In genomic region chr21:35782667-35783066, GRCh38 we compare ENCODE assay signal across 40 cellular contexts.
"Had no signal": no experiment of that assay in that cellular context is flagged by ENCODE, and none has a peak within 500 bp of the region (broad histone marks: within the 10 kb centered on the region; RNA-seq: fewer than 3 reads in every experiment).

No MANE protein-coding gene starts in this region.

- H3K27ac Mint-ChIP-seq: activated naive CD4-positive, alpha-beta T cell treated with anti-CD3 and anti-CD28 coated beads for 36 hours; activated naive CD4-positive, alpha-beta T cell treated with anti-CD3 and anti-CD28 coated beads, Interleukin-2, amount 10 ng/mL, durations not matched to agents 7 days and 5 days; activated naive CD4-positive, alpha-beta T cell treated with anti-CD3 and anti-CD28 coated beads, Interleukin-2, amount 50 U/mL, for 24 hours; activated naive CD4-positive, alpha-beta T cell treated with anti-CD3 and anti-CD28 coated beads, Interleukin-2, amount 50 U/mL, for 72 hours; activated naive CD8-positive, alpha-beta T cell; activated naive CD8-positive, alpha-beta T cell treated with anti-CD3 and anti-CD28 coated beads for 36 hours; activated naive CD8-positive, alpha-beta T cell treated with anti-CD3 and anti-CD28 coated beads, Interleukin-2, amount 10 ng/mL, durations not matched to agents 7 days and 5 days; activated naive CD8-positive, alpha-beta T cell treated with anti-CD3 and anti-CD28 coated beads, Interleukin-2, amount 50 U/mL, for 24 hours; activated T-cell treated with anti-CD3 and anti-CD28 coated beads, Interleukin-2, amount 50 U/mL, for 24 hours; activated T-cell treated with anti-CD3 and anti-CD28 coated beads, Interleukin-2, amount 50 U/mL, for 72 hours; activated T-helper 1 cell treated with anti-CD3 and anti-CD28 coated beads, Interleukin-12 subunit alpha, Interleukin-12 subunit beta, Interleukin-2, Interleukin-4 antibody, amounts not matched to agents 30 ng/mL and 10 ng/mL and 1 ng/mL, durations not matched to agents 14 hours and 24 hours and 36 hours; activated T-helper 17 cell treated with anti-CD3 and anti-CD28 coated beads, Interleukin-2, amount 50 U/mL, for 72 hours; activated T-helper 2 cell treated with anti-CD3 and anti-CD28 coated beads, Interferon-gamma antibody, Interleukin-2, Interleukin-4, amounts not matched to agents 10 μg/mL and 5 μg/mL and 100 μg/mL, durations not matched to agents 14 hours and 24 hours and 36 hours; brain had no signal

- H3K4me1 ChIP-seq: adrenal gland, breast epithelium had no signal

- H3K9me3 ChIP-seq: adrenal gland, ascending aorta, body of pancreas, breast epithelium had no signal

- H3K9me3 Mint-ChIP-seq: activated naive CD4-positive, alpha-beta T cell treated with anti-CD3 and anti-CD28 coated beads for 36 hours; activated naive CD4-positive, alpha-beta T cell treated with anti-CD3 and anti-CD28 coated beads, Interleukin-2, amount 10 ng/mL, durations not matched to agents 7 days and 5 days; activated naive CD4-positive, alpha-beta T cell treated with anti-CD3 and anti-CD28 coated beads, Interleukin-2, amount 50 U/mL, for 24 hours; activated naive CD8-positive, alpha-beta T cell treated with anti-CD3 and anti-CD28 coated beads for 36 hours; activated naive CD8-positive, alpha-beta T cell treated with anti-CD3 and anti-CD28 coated beads, Interleukin-2, amount 10 ng/mL, durations not matched to agents 7 days and 5 days; activated naive CD8-positive, alpha-beta T cell treated with anti-CD3 and anti-CD28 coated beads, Interleukin-2, amount 50 U/mL, for 24 hours; activated T-cell treated with anti-CD3 and anti-CD28 coated beads, Interleukin-2, amount 50 U/mL, for 24 hours; activated T-helper 1 cell treated with anti-CD3 and anti-CD28 coated beads, Interleukin-12 subunit alpha, Interleukin-12 subunit beta, Interleukin-2, Interleukin-4 antibody, amounts not matched to agents 30 ng/mL and 10 ng/mL and 1 ng/mL, durations not matched to agents 14 hours and 24 hours and 36 hours; activated T-helper 2 cell treated with anti-CD3 and anti-CD28 coated beads, Interferon-gamma antibody, Interleukin-2, Interleukin-4, amounts not matched to agents 10 μg/mL and 5 μg/mL and 100 μg/mL, durations not matched to agents 14 hours and 24 hours and 36 hours; central memory CD8-positive, alpha-beta T cell had no signal

- H3K4me1 Mint-ChIP-seq: activated naive CD4-positive, alpha-beta T cell treated with anti-CD3 and anti-CD28 coated beads, Interleukin-2, amount 10 ng/mL, durations not matched to agents 7 days and 5 days; activated naive CD8-positive, alpha-beta T cell treated with anti-CD3 and anti-CD28 coated beads for 36 hours; activated naive CD8-positive, alpha-beta T cell treated with anti-CD3 and anti-CD28 coated beads, Interleukin-2, amount 10 ng/mL, durations not matched to agents 7 days and 5 days; activated naive CD8-positive, alpha-beta T cell treated with anti-CD3 and anti-CD28 coated beads, Interleukin-2, amount 50 U/mL, for 24 hours; activated T-helper 17 cell treated with anti-CD3 and anti-CD28 coated beads, Interleukin-2, amount 50 U/mL, for 72 hours; brain; central memory CD8-positive, alpha-beta T cell had no signal

- H3K36me3 Mint-ChIP-seq: activated naive CD4-positive, alpha-beta T cell treated with anti-CD3 and anti-CD28 coated beads, Interleukin-2, amount 10 ng/mL, durations not matched to agents 7 days and 5 days; activated naive CD4-positive, alpha-beta T cell treated with anti-CD3 and anti-CD28 coated beads, Interleukin-2, amount 50 U/mL, for 24 hours; activated naive CD8-positive, alpha-beta T cell; activated naive CD8-positive, alpha-beta T cell treated with anti-CD3 and anti-CD28 coated beads for 36 hours; activated naive CD8-positive, alpha-beta T cell treated with anti-CD3 and anti-CD28 coated beads, Interleukin-2, amount 10 ng/mL, durations not matched to agents 7 days and 5 days; brain had no signal

- ATAC-seq: activated naive CD4-positive, alpha-beta T cell treated with anti-CD3 and anti-CD28 coated beads, Interleukin-2, amount 50 U/mL, for 72 hours; activated naive CD8-positive, alpha-beta T cell treated with anti-CD3 and anti-CD28 coated beads, Interleukin-2, amount 50 U/mL, for 24 hours; activated T-cell treated with anti-CD3 and anti-CD28 coated beads, Interleukin-2, amount 50 U/mL, for 4 hours; activated T-cell treated with anti-CD3 and anti-CD28 coated beads, Interleukin-2, amount 50 U/mL, for 72 hours; activated T-helper 17 cell treated with anti-CD3 and anti-CD28 coated beads, Interleukin-2, amount 50 U/mL, for 72 hours; body of pancreas had no signal

- H3K27me3 ChIP-seq: adrenal gland, ascending aorta, body of pancreas, brain microvascular endothelial cell, breast epithelium, cardiac muscle cell had no signal

- H3K4me3 Mint-ChIP-seq: activated naive CD4-positive, alpha-beta T cell treated with anti-CD3 and anti-CD28 coated beads for 36 hours; activated naive CD4-positive, alpha-beta T cell treated with anti-CD3 and anti-CD28 coated beads, Interleukin-2, amount 10 ng/mL, durations not matched to agents 7 days and 5 days; activated naive CD4-positive, alpha-beta T cell treated with anti-CD3 and anti-CD28 coated beads, Interleukin-2, amount 50 U/mL, for 24 hours; activated naive CD8-positive, alpha-beta T cell; activated naive CD8-positive, alpha-beta T cell treated with anti-CD3 and anti-CD28 coated beads for 36 hours; activated naive CD8-positive, alpha-beta T cell treated with anti-CD3 and anti-CD28 coated beads, Interleukin-2, amount 10 ng/mL, durations not matched to agents 7 days and 5 days; activated naive CD8-positive, alpha-beta T cell treated with anti-CD3 and anti-CD28 coated beads, Interleukin-2, amount 50 U/mL, for 24 hours; activated T-cell treated with anti-CD3 and anti-CD28 coated beads, Interleukin-2, amount 50 U/mL, for 24 hours; activated T-cell treated with anti-CD3 and anti-CD28 coated beads, Interleukin-2, amount 50 U/mL, for 4 hours; activated T-cell treated with anti-CD3 and anti-CD28 coated beads, Interleukin-2, amount 50 U/mL, for 72 hours; activated T-helper 1 cell treated with anti-CD3 and anti-CD28 coated beads, Interleukin-12 subunit alpha, Interleukin-12 subunit beta, Interleukin-2, Interleukin-4 antibody, amounts not matched to agents 30 ng/mL and 10 ng/mL and 1 ng/mL, durations not matched to agents 14 hours and 24 hours and 36 hours; activated T-helper 17 cell treated with anti-CD3 and anti-CD28 coated beads, Interleukin-2, amount 50 U/mL, for 72 hours; brain; central memory CD8-positive, alpha-beta T cell had no signal

- H3K4me3 ChIP-seq: adrenal gland, ascending aorta, body of pancreas, breast epithelium, cardiac muscle cell had no signal

- DNase-seq: activated effector memory CD4-positive, alpha-beta T cell treated with anti-CD3 and anti-CD28 coated beads, Interleukin-2, amount 50 U/mL, for 16 hours; activated effector memory CD4-positive, alpha-beta T cell treated with Interleukin-2 at 50 U/mL for 16 hours; activated gamma-delta T cell; activated gamma-delta T cell treated with Interleukin-2 at 50 U/mL for 16 hours; activated naive CD4-positive, alpha-beta T cell; activated naive CD4-positive, alpha-beta T cell treated with anti-CD3 and anti-CD28 coated beads for 36 hours; activated naive CD4-positive, alpha-beta T cell treated with anti-CD3 and anti-CD28 coated beads, Interleukin-2, amount 10 ng/mL, durations not matched to agents 7 days and 5 days; activated naive CD4-positive, alpha-beta T cell treated with anti-CD3 and anti-CD28 coated beads, Interleukin-2, amount 50 U/mL, for 16 hours; activated naive CD4-positive, alpha-beta T cell treated with Interleukin-2 at 50 U/mL for 16 hours; activated naive CD8-positive, alpha-beta T cell treated with anti-CD3 and anti-CD28 coated beads for 36 hours; activated naive CD8-positive, alpha-beta T cell treated with anti-CD3 and anti-CD28 coated beads, Interleukin-2, amount 10 ng/mL, durations not matched to agents 7 days and 5 days; activated naive CD8-positive, alpha-beta T cell treated with anti-CD3 and anti-CD28 coated beads, Interleukin-2, amount 50 U/mL, for 24 hours; activated T-cell treated with anti-CD3 and anti-CD28 coated beads, Interleukin-2, amount 50 U/mL, for 1 hour; activated T-cell treated with anti-CD3 and anti-CD28 coated beads, Interleukin-2, amount 50 U/mL, for 24 hours; activated T-cell treated with anti-CD3 and anti-CD28 coated beads, Interleukin-2, amount 50 U/mL, for 4 hours; activated T-cell treated with anti-CD3 and anti-CD28 coated beads, Interleukin-2, amount 50 U/mL, for 48 hours; activated T-cell treated with anti-CD3 and anti-CD28 coated beads, Interleukin-2, amount 50 U/mL, for 72 hours; adrenal gland; amniotic stem cell; amygdala; anterior cingulate cortex; aorta; body of pancreas; brain microvascular endothelial cell; caudate nucleus; central memory CD4-positive, alpha-beta T cell; cerebellar nuclear complex had no signal

- FAIRE-seq: astrocyte, bronchial epithelial cell had no signal

- H3K36me3 ChIP-seq: adrenal gland, ascending aorta, brain microvascular endothelial cell, breast epithelium, cardiac muscle cell had no signal

- H3K27ac ChIP-seq: adrenal gland, ascending aorta, body of pancreas, brain microvascular endothelial cell, breast epithelium, cardiac muscle cell had no signal
